Comparison of ENCODE assay signal across 13 cellular contexts in genomic region chr16:3695610-3696369, GRCh38. TPM values are rescaled to one million over a fixed set of nuclear protein-coding genes. Genes with fewer than 3 reads are reported as not detected.
DNase-seq lines count a peak whose midpoint lies in the region; ATAC-seq and TF ChIP-seq lines count a peak whose summit lies in the region.
"Had no signal": no experiment of that assay in that cellular context is flagged by ENCODE, and none has a peak within 500 bp of the region (broad histone marks: within the 10 kb centered on the region; RNA-seq: fewer than 3 reads in every experiment).

No MANE protein-coding gene starts in this region.

- DNase-seq in GM10266 (ENCODE audit: extremely low spot score) (peak; percentile 37), NOMO-1 (lab: John Stamatoyannopoulos, UW; ENCODE audit: unreplicated experiment in 2 of 2) (peak; percentile 4 to 37), Right ventricle myocardium superior (no peak), renal cortical epithelial cell (ENCODE audit: low read depth) (peak; percentile 65), NCI-H2196 (lab: John Stamatoyannopoulos, UW; ENCODE audit: unreplicated experiment) (no peak), NCI-H2227 (lab: John Stamatoyannopoulos, UW; ENCODE audit: unreplicated experiment) (no peak)
- DNase-seq in activated T-helper 2 cell treated with anti-CD3 and anti-CD28 coated beads, Interferon-gamma antibody, Interleukin-2, Interleukin-4, amounts not matched to agents 10 μg/mL and 5 μg/mL and 100 μg/mL, durations not matched to agents 14 hours and 24 hours and 36 hours (ENCODE audit: low spot score): no peak
- DNase-seq: CD4-positive, CD25-positive, alpha-beta regulatory T cell; colonic mucosa; NCI-H226; testis had no signal

- H3K9me3 Mint-ChIP-seq in activated T-helper 2 cell treated with anti-CD3 and anti-CD28 coated beads, Interferon-gamma antibody, Interleukin-2, Interleukin-4, amounts not matched to agents 10 μg/mL and 5 μg/mL and 100 μg/mL, durations not matched to agents 14 hours and 24 hours and 36 hours: no peaks in the 10 kb centered on the region
- H3K9me3 Mint-ChIP-seq: CD4-positive, CD25-positive, alpha-beta regulatory T cell had no signal

- intact Hi-C loops in Right ventricle myocardium superior (cut with DNase I): no loop called here
- intact Hi-C loops in activated T-helper 2 cell treated with anti-CD3 and anti-CD28 coated beads, Interferon-gamma antibody, Interleukin-2, Interleukin-4, amounts not matched to agents 10 μg/mL and 5 μg/mL and 100 μg/mL, durations not matched to agents 14 hours and 24 hours and 36 hours (cut with micrococcal nuclease): no loop called here

- H3K4me1 Mint-ChIP-seq in activated T-helper 2 cell treated with anti-CD3 and anti-CD28 coated beads, Interferon-gamma antibody, Interleukin-2, Interleukin-4, amounts not matched to agents 10 μg/mL and 5 μg/mL and 100 μg/mL, durations not matched to agents 14 hours and 24 hours and 36 hours (ENCODE audit: low read depth): peaks cover 3% of the 10 kb centered on the region

- no peak overlapping the region for H3K27ac Mint-ChIP-seq in activated T-helper 2 cell treated with anti-CD3 and anti-CD28 coated beads, Interferon-gamma antibody, Interleukin-2, Interleukin-4, amounts not matched to agents 10 μg/mL and 5 μg/mL and 100 μg/mL, durations not matched to agents 14 hours and 24 hours and 36 hours
- H3K27ac Mint-ChIP-seq: activated naive CD8-positive, alpha-beta T cell had no signal

- peaks cover 17% of the 10 kb centered on the region for H3K36me3 Mint-ChIP-seq in activated T-helper 2 cell treated with anti-CD3 and anti-CD28 coated beads, Interferon-gamma antibody, Interleukin-2, Interleukin-4, amounts not matched to agents 10 μg/mL and 5 μg/mL and 100 μg/mL, durations not matched to agents 14 hours and 24 hours and 36 hours (ENCODE audit: low read depth)
- H3K36me3 Mint-ChIP-seq: activated naive CD8-positive, alpha-beta T cell had no signal

- no peak overlapping the region for H3K4me3 Mint-ChIP-seq in activated T-helper 2 cell treated with anti-CD3 and anti-CD28 coated beads, Interferon-gamma antibody, Interleukin-2, Interleukin-4, amounts not matched to agents 10 μg/mL and 5 μg/mL and 100 μg/mL, durations not matched to agents 14 hours and 24 hours and 36 hours (ENCODE audit: low read depth)
- H3K4me3 Mint-ChIP-seq: activated naive CD8-positive, alpha-beta T cell; CD4-positive, CD25-positive, alpha-beta regulatory T cell had no signal

- peak; percentile 61 for ATAC-seq in Right ventricle myocardium superior (ENCODE audit: poor library complexity)
- ATAC-seq in HG02970 (IDR thresholded peaks at IDR 0.05; ENCODE audit: low FRiP score, unreplicated experiment): no peak

- no peaks in the 10 kb centered on the region for H3K27me3 Mint-ChIP-seq in activated T-helper 2 cell treated with anti-CD3 and anti-CD28 coated beads, Interferon-gamma antibody, Interleukin-2, Interleukin-4, amounts not matched to agents 10 μg/mL and 5 μg/mL and 100 μg/mL, durations not matched to agents 14 hours and 24 hours and 36 hours (ENCODE audit: low read depth)
- H3K27me3 Mint-ChIP-seq: activated naive CD8-positive, alpha-beta T cell; CD4-positive, CD25-positive, alpha-beta regulatory T cell had no signal

- TF ChIP-seq CTCF in GM10266 (IDR thresholded peaks at IDR 0.05; ENCODE audit: control insufficient read depth, insufficient read depth, low read depth, missing control alignments): no peak

RNA-seq across cellular contexts. Expression of gene TRAP1, which starts 21.5 kb away (rescaled TPM):
- total RNA-seq in Right ventricle myocardium superior (146 TPM), renal cortical epithelial cell (54.2 and 57.1 TPM in 2 replicates)
- total RNA-seq in activated T-helper 2 cell treated with anti-CD3 and anti-CD28 coated beads, Interferon-gamma antibody, Interleukin-2, Interleukin-4, amounts not matched to agents 10 μg/mL and 5 μg/mL and 100 μg/mL, durations not matched to agents 14 hours and 24 hours and 36 hours: 299 and 307 TPM in 2 replicates

RNA-seq across cellular contexts. Expression of gene DNASE1, which starts 41.3 kb away (rescaled TPM):
- total RNA-seq in Right ventricle myocardium superior (8.1 TPM), renal cortical epithelial cell (9.4 and 52.6 TPM in 2 replicates)
- 14.0 and 14.6 TPM in 2 replicates for total RNA-seq in activated T-helper 2 cell treated with anti-CD3 and anti-CD28 coated beads, Interferon-gamma antibody, Interleukin-2, Interleukin-4, amounts not matched to agents 10 μg/mL and 5 μg/mL and 100 μg/mL, durations not matched to agents 14 hours and 24 hours and 36 hours

Comparison
In these comparisons a context has a peak if more than half of its experiments do, and no peak if none do; other contexts are left out.
1. DNase-seq: peak in GM10266 (single experiment), NOMO-1 (2 of 2) and renal cortical epithelial cell (single experiment); none in Right ventricle myocardium superior (single experiment), NCI-H2196 (single experiment), NCI-H2227 (single experiment) and activated T-helper 2 cell treated with anti-CD3 and anti-CD28 coated beads, Interferon-gamma antibody, Interleukin-2, Interleukin-4, amounts not matched to agents 10 μg/mL and 5 μg/mL and 100 μg/mL, durations not matched to agents 14 hours and 24 hours and 36 hours (single experiment).